19 cellular contexts compared by ENCODE assay signal in genomic region chr12:71456316-71456715, GRCh38. TPM values are rescaled to one million over a fixed set of nuclear protein-coding genes. Genes with fewer than 3 reads are reported as not detected.
A peak's percentile ranks its signal among the peaks of the same experiment; 100 is the strongest.
DNase-seq lines count a peak whose midpoint lies in the region; ATAC-seq lines count a peak whose summit lies in the region.
"Had no signal": no experiment of that assay in that cellular context is flagged by ENCODE, and none has a peak within 500 bp of the region (broad histone marks: within the 10 kb centered on the region; RNA-seq: fewer than 3 reads in every experiment).

No MANE protein-coding gene starts in this region.

- H3K4me3 ChIP-seq in right cardiac atrium (ENCODE audit: low read length): no peak overlapping the region
- H3K4me3 ChIP-seq: colonic mucosa, HAP-1 had no signal

- ATAC-seq in GM21367 (IDR thresholded peaks at IDR 0.05; ENCODE audit: unreplicated experiment) (no peak), HG02840 (IDR thresholded peaks at IDR 0.05; ENCODE audit: low FRiP score, unreplicated experiment) (no peak), right cardiac atrium (no peak)
- ATAC-seq: stimulated activated naive CD8-positive, alpha-beta T cell treated with anti-CD3 and anti-CD28 coated beads, Interleukin-15, Interleukin-2, amounts not matched to agents 100 U/mL and 50 U/mL, for 24 hours; WTC11 had no signal

- peaks cover 13% of the 10 kb centered on the region for H3K27me3 Mint-ChIP-seq in activated T-helper 1 cell treated with anti-CD3 and anti-CD28 coated beads, Interleukin-12 subunit alpha, Interleukin-12 subunit beta, Interleukin-2, Interleukin-4 antibody, amounts not matched to agents 30 ng/mL and 10 ng/mL and 1 ng/mL, durations not matched to agents 14 hours and 24 hours and 36 hours (ENCODE audit: insufficient read depth)

- H3K36me3 Mint-ChIP-seq in activated T-helper 1 cell treated with anti-CD3 and anti-CD28 coated beads, Interleukin-12 subunit alpha, Interleukin-12 subunit beta, Interleukin-2, Interleukin-4 antibody, amounts not matched to agents 30 ng/mL and 10 ng/mL and 1 ng/mL, durations not matched to agents 14 hours and 24 hours and 36 hours (ENCODE audit: low read depth): no peaks in the 10 kb centered on the region
- H3K36me3 Mint-ChIP-seq: mesothelial cell of epicardium, WTC11 had no signal

- peak; percentile 65 for DNase-seq in DMS153 (lab: John Stamatoyannopoulos, UW)
- DNase-seq in NCI-H2081 (lab: John Stamatoyannopoulos, UW): peak; percentile 86 to 97
- DNase-seq in SHP77 (lab: John Stamatoyannopoulos, UW): peak; percentile 33 to 48
- DNase-seq in midbrain (lab: John Stamatoyannopoulos, UW): peak; percentile 75
- no peak for DNase-seq in activated T-helper 1 cell treated with anti-CD3 and anti-CD28 coated beads, Interleukin-12 subunit alpha, Interleukin-12 subunit beta, Interleukin-2, Interleukin-4 antibody, amounts not matched to agents 30 ng/mL and 10 ng/mL and 1 ng/mL, durations not matched to agents 14 hours and 24 hours and 36 hours (ENCODE audit: low spot score)
- no peak for DNase-seq in right cardiac atrium
- DNase-seq: colonic mucosa; GDM1; glutamatergic neuron; RPMI8226; stimulated activated naive CD8-positive, alpha-beta T cell treated with anti-CD3 and anti-CD28 coated beads, Interleukin-15, Interleukin-2, amounts not matched to agents 100 U/mL and 50 U/mL, for 24 hours; T-helper 1 cell had no signal

- no peak overlapping the region for H3K4me3 Mint-ChIP-seq in activated T-helper 1 cell treated with anti-CD3 and anti-CD28 coated beads, Interleukin-12 subunit alpha, Interleukin-12 subunit beta, Interleukin-2, Interleukin-4 antibody, amounts not matched to agents 30 ng/mL and 10 ng/mL and 1 ng/mL, durations not matched to agents 14 hours and 24 hours and 36 hours
- H3K4me3 Mint-ChIP-seq: mesothelial cell of epicardium, WTC11 had no signal

- WGBS in right cardiac atrium: 80% methylated on average over 2 of the region's 2 CpGs

- H3K9me3 Mint-ChIP-seq in activated T-helper 1 cell treated with anti-CD3 and anti-CD28 coated beads, Interleukin-12 subunit alpha, Interleukin-12 subunit beta, Interleukin-2, Interleukin-4 antibody, amounts not matched to agents 30 ng/mL and 10 ng/mL and 1 ng/mL, durations not matched to agents 14 hours and 24 hours and 36 hours: no peaks in the 10 kb centered on the region
- H3K9me3 Mint-ChIP-seq: mesothelial cell of epicardium had no signal

- intact Hi-C loops in activated T-helper 1 cell treated with anti-CD3 and anti-CD28 coated beads, Interleukin-12 subunit alpha, Interleukin-12 subunit beta, Interleukin-2, Interleukin-4 antibody, amounts not matched to agents 30 ng/mL and 10 ng/mL and 1 ng/mL, durations not matched to agents 14 hours and 24 hours and 36 hours (cut with micrococcal nuclease): no loop called here
- intact Hi-C loops in right cardiac atrium (cut with DNase I): no loop called here

- H3K9me3 ChIP-seq in right cardiac atrium (ENCODE audit: control insufficient read depth, low read length): no peaks in the 10 kb centered on the region
- H3K9me3 ChIP-seq: colonic mucosa, HAP-1 had no signal

- H3K27ac Mint-ChIP-seq in activated T-helper 1 cell treated with anti-CD3 and anti-CD28 coated beads, Interleukin-12 subunit alpha, Interleukin-12 subunit beta, Interleukin-2, Interleukin-4 antibody, amounts not matched to agents 30 ng/mL and 10 ng/mL and 1 ng/mL, durations not matched to agents 14 hours and 24 hours and 36 hours: no peak overlapping the region
- H3K27ac Mint-ChIP-seq: mesothelial cell of epicardium, WTC11 had no signal

- H3K27ac ChIP-seq in right cardiac atrium (ENCODE audit: low read length): no peak overlapping the region
- H3K27ac ChIP-seq: colonic mucosa had no signal

- no peaks in the 10 kb centered on the region for H3K4me1 ChIP-seq in right cardiac atrium (ENCODE audit: control insufficient read depth, insufficient read depth, low read length)
- H3K4me1 ChIP-seq: colonic mucosa, HAP-1 had no signal

- no peaks in the 10 kb centered on the region for H3K4me1 Mint-ChIP-seq in activated T-helper 1 cell treated with anti-CD3 and anti-CD28 coated beads, Interleukin-12 subunit alpha, Interleukin-12 subunit beta, Interleukin-2, Interleukin-4 antibody, amounts not matched to agents 30 ng/mL and 10 ng/mL and 1 ng/mL, durations not matched to agents 14 hours and 24 hours and 36 hours (ENCODE audit: low read depth)

- H3K27me3 ChIP-seq in right cardiac atrium (ENCODE audit: control insufficient read depth, insufficient read depth): peaks cover 2% of the 10 kb centered on the region
- H3K27me3 ChIP-seq: colonic mucosa had no signal

RNA-seq across cellular contexts. Expression of gene LGR5, which starts 16.7 kb away (rescaled TPM):
- total RNA-seq in activated T-helper 1 cell treated with anti-CD3 and anti-CD28 coated beads, Interleukin-12 subunit alpha, Interleukin-12 subunit beta, Interleukin-2, Interleukin-4 antibody, amounts not matched to agents 30 ng/mL and 10 ng/mL and 1 ng/mL, durations not matched to agents 14 hours and 24 hours and 36 hours: not detected in 2 replicates
- under 1 TPM in 2 of 4 donors, not detected in 2; 0.14 to 0.68 TPM for total RNA-seq in right cardiac atrium
- 0.29 TPM for polyA plus RNA-seq in right cardiac atrium
- total RNA-seq: epithelial cell of proximal tubule, MCF 10A had no signal

Comparison
In these comparisons a context has a peak if more than half of its experiments do, and no peak if none do; other contexts are left out.
1. DNase-seq: peak in DMS153 (single experiment), NCI-H2081 (2 of 2), SHP77 (2 of 2) and midbrain (single experiment); none in activated T-helper 1 cell treated with anti-CD3 and anti-CD28 coated beads, Interleukin-12 subunit alpha, Interleukin-12 subunit beta, Interleukin-2, Interleukin-4 antibody, amounts not matched to agents 30 ng/mL and 10 ng/mL and 1 ng/mL, durations not matched to agents 14 hours and 24 hours and 36 hours (single experiment) and right cardiac atrium (0 of 3).